Comparison of ENCODE assay signal across 1 cellular context in genomic region chr9:127450831-127451680, GRCh38.
TF ChIP-seq lines count a peak whose summit lies in the region.

LRSAM1 (plus strand) TSS chr9:127451510; CDS start chr9:127454528, 3,018 bp downstream.
RPL12 (minus strand) TSS chr9:127451406; CDS start chr9:127451317, 89 bp downstream.

TF ChIP-seq in HepG2, 621 proteins besides CTCF, POLR2A, EP300 and RAD21 (continued from another document and continues in another):
- peak; percentile 90; the same call in 1 of the 2 replicates for TF ChIP-seq MXD3 (CRISPR knock-in tag; IDR thresholded peaks at IDR 0.05)
- no peak for TF ChIP-seq BCLAF1 (IDR thresholded peaks at IDR 0.05)
- 0 out of 2 replicates have a peak, but pooled peaks have one; percentile 61 for TF ChIP-seq ZNF615 (CRISPR knock-in tag; IDR thresholded peaks at IDR 0.05; ENCODE audit: borderline replicate concordance)
- peak; percentile 59 for TF ChIP-seq FOXA3 (CRISPR knock-in tag; IDR thresholded peaks at IDR 0.05)
- TF ChIP-seq ZNF383 (CRISPR knock-in tag; IDR thresholded peaks at IDR 0.05; ENCODE audit: borderline replicate concordance), result peak; percentile 80; the same call in 1 of the 2 replicates
- no peak for TF ChIP-seq FOXP1 (IDR thresholded peaks at IDR 0.05)
- TF ChIP-seq FOXP1 (CRISPR knock-in tag; IDR thresholded peaks at IDR 0.05), result no peak; the same call in 1 of the 2 replicates
- peak; percentile 84; the same call in 1 of the 2 replicates for TF ChIP-seq REPIN1 (CRISPR knock-in tag; IDR thresholded peaks at IDR 0.05; ENCODE audit: borderline replicate concordance, low read depth)
- peak; percentile 95 for TF ChIP-seq MYC (CRISPR knock-in tag; IDR thresholded peaks at IDR 0.05; ENCODE audit: borderline replicate concordance)
- peak; percentile 55; the same call in 1 of the 2 replicates for TF ChIP-seq MIER3 (CRISPR knock-in tag; IDR thresholded peaks at IDR 0.05; ENCODE audit: borderline replicate concordance)
- TF ChIP-seq ZSCAN5A (CRISPR knock-in tag; IDR thresholded peaks at IDR 0.05; ENCODE audit: borderline replicate concordance), result 0 out of 2 replicates have a peak, but pooled peaks have one; percentile 38
- TF ChIP-seq ATF7 (IDR thresholded peaks at IDR 0.05), result no peak
- peak; percentile 69; the same call in 1 of the 2 replicates for TF ChIP-seq ATF7 (CRISPR knock-in tag; IDR thresholded peaks at IDR 0.05)
- no peak for TF ChIP-seq SMC3 (IDR thresholded peaks at IDR 0.05; ENCODE audit: low read length)
- peak; percentile 62; the same call in 1 of the 2 replicates for TF ChIP-seq ZNF564 (CRISPR knock-in tag; IDR thresholded peaks at IDR 0.05)
- TF ChIP-seq KLF6 (CRISPR knock-in tag; IDR thresholded peaks at IDR 0.05), result peak; percentile 85
- peak; percentile 63; the same call in 1 of the 2 replicates for TF ChIP-seq PAXIP1 (CRISPR knock-in tag; conservative IDR thresholded peaks at IDR 0.05)
- TF ChIP-seq SATB2 (CRISPR knock-in tag; IDR thresholded peaks at IDR 0.05), result peak; percentile 64; the same call in 1 of the 2 replicates
- TF ChIP-seq MXD1 (CRISPR knock-in tag; IDR thresholded peaks at IDR 0.05), result peak; percentile 52; the same call in 1 of the 2 replicates
- peak; percentile 77; the same call in 1 of the 2 replicates for TF ChIP-seq ZNF841 (CRISPR knock-in tag; IDR thresholded peaks at IDR 0.05; ENCODE audit: borderline replicate concordance)
- TF ChIP-seq ZNF382 (CRISPR knock-in tag; IDR thresholded peaks at IDR 0.05; ENCODE audit: borderline replicate concordance), result no peak
- TF ChIP-seq SSRP1 (CRISPR knock-in tag; IDR thresholded peaks at IDR 0.05), result peak; percentile 87; the same call in 1 of the 2 replicates
- no peak; the same call in 1 of the 2 replicates for TF ChIP-seq ZNF713 (CRISPR knock-in tag; IDR thresholded peaks at IDR 0.05)
- no peak for TF ChIP-seq ZNF549 (CRISPR knock-in tag; IDR thresholded peaks at IDR 0.05)
- peak; percentile 82 for TF ChIP-seq ZNF543 (CRISPR knock-in tag; IDR thresholded peaks at IDR 0.05)
- TF ChIP-seq SNAI1 (CRISPR knock-in tag; IDR thresholded peaks at IDR 0.05; ENCODE audit: borderline replicate concordance), result no peak
- peak; percentile 88; the same call in 1 of the 2 replicates for TF ChIP-seq POLR2AphosphoS2 (IDR thresholded peaks at IDR 0.05; ENCODE audit: low read depth, low read length)
- TF ChIP-seq SRF (IDR thresholded peaks at IDR 0.05; ENCODE audit: low read depth, low read length), result 0 out of 2 replicates have a peak, but pooled peaks have one; percentile 49
- TF ChIP-seq KLF15 (CRISPR knock-in tag; IDR thresholded peaks at IDR 0.05; ENCODE audit: borderline replicate concordance), result no peak
- no peak for TF ChIP-seq CBX2 (IDR thresholded peaks at IDR 0.05; ENCODE audit: low read depth, low read length)
- no peak for TF ChIP-seq CBX2 (CRISPR knock-in tag; IDR thresholded peaks at IDR 0.05; ENCODE audit: low read depth)
- TF ChIP-seq ZIK1 (CRISPR knock-in tag; IDR thresholded peaks at IDR 0.05; ENCODE audit: borderline replicate concordance, low read depth), result no peak
- TF ChIP-seq ZBTB33 (CRISPR knock-in tag; IDR thresholded peaks at IDR 0.05), result peak; percentile 57; the same call in 1 of the 2 replicates
- TF ChIP-seq PRPF4 (IDR thresholded peaks at IDR 0.05; ENCODE audit: low read depth, low read length, poor library complexity, severe bottlenecking), result no peak
- no peak; the same call in 1 of the 2 replicates for TF ChIP-seq ZXDC (CRISPR knock-in tag; IDR thresholded peaks at IDR 0.05)
- peak; percentile 97 for TF ChIP-seq CREM (IDR thresholded peaks at IDR 0.05)
- no peak for TF ChIP-seq CREM (CRISPR knock-in tag; IDR thresholded peaks at IDR 0.05)
- TF ChIP-seq TSC22D2 (CRISPR knock-in tag; IDR thresholded peaks at IDR 0.05; ENCODE audit: borderline replicate concordance), result no peak
- peak; percentile 76 for TF ChIP-seq U2AF1 (optimal IDR thresholded peaks at IDR 0.05; ENCODE audit: low read depth, low read length)
- TF ChIP-seq MTA1 (CRISPR knock-in tag; IDR thresholded peaks at IDR 0.05; ENCODE audit: borderline replicate concordance), result peak; percentile 77
- TF ChIP-seq ZNF605 (CRISPR knock-in tag; IDR thresholded peaks at IDR 0.05), result peak; percentile 83
- TF ChIP-seq SNAPC4 (CRISPR knock-in tag; IDR thresholded peaks at IDR 0.05), result peak; percentile 44; the same call in 1 of the 2 replicates
- no peak for TF ChIP-seq HMG20B (CRISPR knock-in tag; conservative IDR thresholded peaks at IDR 0.05)
- no peak for TF ChIP-seq FOXA1 (IDR thresholded peaks at IDR 0.05)
- no peak for TF ChIP-seq FOXA1 (CRISPR knock-in tag; IDR thresholded peaks at IDR 0.05)
- TF ChIP-seq DPF2 (CRISPR knock-in tag; IDR thresholded peaks at IDR 0.05; ENCODE audit: borderline replicate concordance, low read depth), result no peak
- TF ChIP-seq SCMH1 (CRISPR knock-in tag; IDR thresholded peaks at IDR 0.05; ENCODE audit: borderline replicate concordance), result no peak
